24 cellular contexts compared by ENCODE assay signal in the genomic region with DNA sequence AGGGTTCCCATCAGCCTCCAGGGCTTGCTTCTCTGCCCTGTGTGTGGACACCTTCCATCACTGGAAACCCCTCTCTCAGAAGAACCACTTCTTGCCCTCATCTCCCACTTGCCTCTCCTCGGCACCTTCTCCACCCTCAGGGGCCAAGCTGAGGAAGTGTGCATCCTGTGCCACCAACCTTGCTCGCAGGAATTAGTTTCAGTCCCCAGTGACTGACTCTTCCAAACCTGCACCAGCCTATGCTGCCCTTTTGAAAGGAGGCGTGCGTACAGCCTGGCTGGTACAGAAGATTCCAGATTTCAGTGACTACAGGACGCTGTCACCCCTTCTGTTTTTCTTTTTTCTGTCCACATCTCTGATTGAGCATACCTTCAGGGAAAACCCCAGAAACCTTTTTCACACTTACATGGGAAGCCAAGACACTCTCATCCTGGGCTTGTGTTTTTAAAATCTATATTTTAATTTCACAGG.
DNase-seq lines count a peak whose midpoint lies in the region; ATAC-seq and TF ChIP-seq lines count a peak whose summit lies in the region.
"Had no signal": no experiment of that assay in that cellular context is flagged by ENCODE, and none has a peak within 500 bp of the region (broad histone marks: within the 10 kb centered on the region; RNA-seq: fewer than 3 reads in every experiment).

No MANE protein-coding gene starts in this region.

- H3K4me3 Mint-ChIP-seq in CD4-positive, alpha-beta T cell, result peak overlapping the region; percentile 50
- H3K4me3 Mint-ChIP-seq in activated T-helper 1 cell treated with anti-CD3 and anti-CD28 coated beads, Interleukin-12 subunit alpha, Interleukin-12 subunit beta, Interleukin-2, Interleukin-4 antibody, amounts not matched to agents 30 ng/mL and 10 ng/mL and 1 ng/mL, durations not matched to agents 14 hours and 24 hours and 36 hours, result peak overlapping the region; percentile 55
- H3K4me3 Mint-ChIP-seq in naive B cell, result peak overlapping the region in 2 of 8 donors; percentile 24 to 31

- CTCF ChIA-PET in CD4-positive, alpha-beta T cell (lab: Charles Lee), result interaction anchor here (1.6 to 6.4 kb wide), 3 partner anchors 46 to 167 kb away, joined by 5 to 87 read pairs (median 6); no protein-coding TSS in a partner anchor

- H3K9me3 ChIP-seq in CD4-positive, alpha-beta T cell (ENCODE audit: control insufficient read depth, low read length), result no peaks in the 10 kb centered on the region
- H3K9me3 ChIP-seq: colonic mucosa, thoracic aorta had no signal

- no peak for TF ChIP-seq CTCF in CD4-positive, alpha-beta T cell (IDR thresholded peaks at IDR 0.05)

- no peak overlapping the region for H3K27ac Mint-ChIP-seq in CD4-positive, alpha-beta T cell
- H3K27ac Mint-ChIP-seq in activated T-helper 1 cell treated with anti-CD3 and anti-CD28 coated beads, Interleukin-12 subunit alpha, Interleukin-12 subunit beta, Interleukin-2, Interleukin-4 antibody, amounts not matched to agents 30 ng/mL and 10 ng/mL and 1 ng/mL, durations not matched to agents 14 hours and 24 hours and 36 hours, result peak overlapping the region; percentile 94
- H3K27ac Mint-ChIP-seq in naive B cell, result peak overlapping the region; percentile 69 to 96 (median 90)

- POLR2A ChIA-PET in CD4-positive, alpha-beta T cell (lab: Charles Lee), result interaction anchor here (2.0 to 43.3 kb wide), 5 partner anchors 11 to 167 kb away, joined by 5 to 2111 read pairs (median 71); a partner anchor contains a TSS

- H3K27ac ChIP-seq in CD4-positive, alpha-beta T cell (ENCODE audit: low read depth, low read length), result peak overlapping the region; percentile 51
- H3K27ac ChIP-seq: colonic mucosa, thoracic aorta had no signal

- H3K4me1 Mint-ChIP-seq in CD4-positive, alpha-beta T cell (ENCODE audit: low read depth), result peaks cover 97% of the 10 kb centered on the region
- peaks cover 100% of the 10 kb centered on the region for H3K4me1 Mint-ChIP-seq in activated T-helper 1 cell treated with anti-CD3 and anti-CD28 coated beads, Interleukin-12 subunit alpha, Interleukin-12 subunit beta, Interleukin-2, Interleukin-4 antibody, amounts not matched to agents 30 ng/mL and 10 ng/mL and 1 ng/mL, durations not matched to agents 14 hours and 24 hours and 36 hours (ENCODE audit: low read depth)
- peaks cover 53 to 75% (median 61%) of the 10 kb centered on the region in 3 donors for H3K4me1 Mint-ChIP-seq in naive B cell

- no peaks in the 10 kb centered on the region for H3K27me3 Mint-ChIP-seq in CD4-positive, alpha-beta T cell
- no peaks in the 10 kb centered on the region for H3K27me3 Mint-ChIP-seq in activated T-helper 1 cell treated with anti-CD3 and anti-CD28 coated beads, Interleukin-12 subunit alpha, Interleukin-12 subunit beta, Interleukin-2, Interleukin-4 antibody, amounts not matched to agents 30 ng/mL and 10 ng/mL and 1 ng/mL, durations not matched to agents 14 hours and 24 hours and 36 hours (ENCODE audit: insufficient read depth)
- no peaks in the 10 kb centered on the region for H3K27me3 Mint-ChIP-seq in naive B cell

- H3K36me3 Mint-ChIP-seq in CD4-positive, alpha-beta T cell (ENCODE audit: low read depth), result peaks cover 97% of the 10 kb centered on the region
- peaks cover 67% of the 10 kb centered on the region for H3K36me3 Mint-ChIP-seq in activated T-helper 1 cell treated with anti-CD3 and anti-CD28 coated beads, Interleukin-12 subunit alpha, Interleukin-12 subunit beta, Interleukin-2, Interleukin-4 antibody, amounts not matched to agents 30 ng/mL and 10 ng/mL and 1 ng/mL, durations not matched to agents 14 hours and 24 hours and 36 hours (ENCODE audit: low read depth)
- peaks cover 25 to 44% of the 10 kb centered on the region in 2 donors for H3K36me3 Mint-ChIP-seq in naive B cell

- intact Hi-C loops in CD4-positive, alpha-beta T cell (cut with DNase I, micrococcal nuclease), result loop anchor here in 1 of 2 experiments (2.0 kb wide), 1 partner anchor 45 kb away; no protein-coding TSS in a partner anchor
- intact Hi-C loops in activated T-helper 1 cell treated with anti-CD3 and anti-CD28 coated beads, Interleukin-12 subunit alpha, Interleukin-12 subunit beta, Interleukin-2, Interleukin-4 antibody, amounts not matched to agents 30 ng/mL and 10 ng/mL and 1 ng/mL, durations not matched to agents 14 hours and 24 hours and 36 hours (cut with micrococcal nuclease), result loop anchor here (1.0 to 5.0 kb wide), 3 partner anchors 22 to 76 kb away; no protein-coding TSS in a partner anchor

- no peak for DNase-seq in CD4-positive, alpha-beta T cell
- no peak for DNase-seq in activated T-helper 1 cell treated with anti-CD3 and anti-CD28 coated beads, Interleukin-12 subunit alpha, Interleukin-12 subunit beta, Interleukin-2, Interleukin-4 antibody, amounts not matched to agents 30 ng/mL and 10 ng/mL and 1 ng/mL, durations not matched to agents 14 hours and 24 hours and 36 hours (ENCODE audit: low spot score)
- DNase-seq in naive B cell (no peak), ureter (ENCODE audit: low spot score) (no peak), occipital lobe (lab: John Stamatoyannopoulos, UW) (no peak), NCI-H345 (lab: John Stamatoyannopoulos, UW) (no peak)
- DNase-seq: activated effector memory CD4-positive, alpha-beta T cell treated with Interleukin-2 at 50 U/mL for 16 hours; colonic mucosa; DMS 273 treated with DMSO at 0.1 percent for 48 hours; foreskin melanocyte; GDM1; HCEC 1CT; hypothalamus; kidney; mesendoderm; MV-4-11; NCI-H2107; NCI-H526 treated with DMSO at 0.1 percent for 48 hours; small intestine; stimulated activated CD8-positive, alpha-beta memory T cell treated with anti-CD3 and anti-CD28 coated beads, Interleukin-4, amount 100 ng/mL, for 48 hours had no signal

- ATAC-seq in CD4-positive, alpha-beta T cell (ENCODE audit: poor library complexity), result no peak
- ATAC-seq in HG02610 (IDR thresholded peaks at IDR 0.05; ENCODE audit: unreplicated experiment), result peak; percentile 75
- no peak for ATAC-seq in naive B cell (ENCODE audit: low read depth in 2 of 2)
- ATAC-seq in GM21825 (IDR thresholded peaks at IDR 0.05; ENCODE audit: unreplicated experiment), result no peak
- ATAC-seq: K562 had no signal

- H3K27me3 ChIP-seq in CD4-positive, alpha-beta T cell (ENCODE audit: control insufficient read depth, insufficient read depth, low read length), result no peaks in the 10 kb centered on the region
- H3K27me3 ChIP-seq: colonic mucosa had no signal

- H3K9me3 Mint-ChIP-seq in CD4-positive, alpha-beta T cell, result no peaks in the 10 kb centered on the region
- H3K9me3 Mint-ChIP-seq in activated T-helper 1 cell treated with anti-CD3 and anti-CD28 coated beads, Interleukin-12 subunit alpha, Interleukin-12 subunit beta, Interleukin-2, Interleukin-4 antibody, amounts not matched to agents 30 ng/mL and 10 ng/mL and 1 ng/mL, durations not matched to agents 14 hours and 24 hours and 36 hours, result no peaks in the 10 kb centered on the region
- peaks cover 1 to 9% (median 4%) of the 10 kb centered on the region in 7 donors for H3K9me3 Mint-ChIP-seq in naive B cell
